ENCODE assay signal across 9 cellular contexts in the genomic region with DNA sequence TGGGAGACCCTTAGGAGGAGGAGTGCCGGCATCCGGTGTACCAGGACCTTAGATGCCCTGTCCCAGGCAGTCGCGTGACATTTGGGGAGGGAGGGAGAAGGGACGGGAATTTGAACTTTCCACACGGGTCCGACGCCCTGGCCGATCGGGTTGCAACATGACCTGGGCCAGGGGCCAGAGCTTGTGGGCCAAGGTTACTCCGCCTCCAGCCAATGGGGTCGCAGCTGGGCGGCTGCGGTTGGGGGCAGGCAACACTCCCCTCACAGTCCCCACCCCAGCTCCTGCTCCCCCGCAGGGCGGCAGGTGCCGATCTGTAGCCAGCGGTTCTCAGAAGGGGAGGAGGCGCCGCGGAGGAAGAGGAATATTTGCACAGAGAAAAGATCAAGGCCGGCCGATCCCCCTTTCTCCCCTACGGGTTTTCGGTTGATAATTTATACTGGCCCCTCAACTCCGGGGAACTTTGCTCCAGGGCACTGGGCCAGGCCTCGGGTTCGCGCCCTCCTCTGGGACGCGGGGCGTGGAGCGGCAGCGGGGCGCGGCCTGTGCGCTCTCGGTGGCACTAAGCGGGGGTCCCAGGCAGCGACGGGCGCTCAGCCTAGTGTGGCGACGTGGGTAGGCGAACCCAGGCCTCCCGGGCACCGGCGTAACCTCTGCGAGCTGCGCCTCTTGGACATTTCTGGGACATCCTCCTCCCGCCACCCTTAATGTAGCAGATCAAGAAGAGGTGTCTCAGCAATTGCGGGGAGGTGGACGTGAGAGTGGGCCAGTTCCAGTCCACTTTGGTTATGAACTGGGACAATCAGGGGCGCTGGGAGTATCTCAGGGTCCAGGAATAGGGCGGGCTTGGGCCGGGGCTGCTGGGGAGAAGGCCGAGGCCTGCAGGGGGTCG. TPM values are rescaled to one million over a fixed set of nuclear protein-coding genes. Genes with fewer than 3 reads are reported as not detected.
DNase-seq lines count a peak whose midpoint lies in the region; ATAC-seq and TF ChIP-seq lines count a peak whose summit lies in the region.
"Had no signal": no experiment of that assay in that cellular context is flagged by ENCODE, and none has a peak within 500 bp of the region (broad histone marks: within the 10 kb centered on the region; RNA-seq: fewer than 3 reads in every experiment).

No MANE protein-coding gene starts in this region.

- H3K36me3 Mint-ChIP-seq in activated T-cell treated with anti-CD3 and anti-CD28 coated beads, Interleukin-2, amount 50 U/mL, for 4 hours (ENCODE audit: insufficient read depth) = no peaks in the 10 kb centered on the region
- H3K36me3 Mint-ChIP-seq in MCF 10A (ENCODE audit: insufficient read depth, unreplicated experiment) = peaks cover 16% of the 10 kb centered on the region
- no peaks in the 10 kb centered on the region for H3K36me3 Mint-ChIP-seq in type B pancreatic cell

- CTCF ChIA-PET in MCF 10A (lab: Yijun Ruan, JAX) = no interaction called here

- no peak for DNase-seq in activated T-cell treated with anti-CD3 and anti-CD28 coated beads, Interleukin-2, amount 50 U/mL, for 4 hours
- DNase-seq in activated T-cell treated with anti-CD3 and anti-CD28 coated beads, Interleukin-2, amount 50 U/mL, for 1 hour = no peak
- DNase-seq in MCF 10A (ENCODE audit: unreplicated experiment) (no peak), right lobe of liver (peak; percentile 92 to 98 (median 97)), type B pancreatic cell (ENCODE audit: extremely low spot score, unreplicated experiment) (no peak), SW 1271 (lab: John Stamatoyannopoulos, UW) (no peak)
- DNase-seq in stimulated activated CD4-positive, alpha-beta T cell treated with anti-CD3 and anti-CD28 coated beads, Interleukin-2, amount 100 ng/mL, for 48 hours = no peak
- DNase-seq: T1000 had no signal

- H3K4me3 ChIP-seq in right lobe of liver = peak overlapping the region; percentile 59 to 91 (median 89)

- H3K27ac Mint-ChIP-seq in MCF 10A (ENCODE audit: low read depth, unreplicated experiment) (no peak overlapping the region), type B pancreatic cell (peak overlapping the region; percentile 23)

- H3K9me3 ChIP-seq in right lobe of liver = no peaks in the 10 kb centered on the region

- POLR2A ChIA-PET in MCF 10A (lab: Yijun Ruan, JAX) = no interaction called here

- peaks cover 5% of the 10 kb centered on the region for H3K4me1 Mint-ChIP-seq in activated T-cell treated with anti-CD3 and anti-CD28 coated beads, Interleukin-2, amount 50 U/mL, for 4 hours (ENCODE audit: low read depth)
- H3K4me1 Mint-ChIP-seq in MCF 10A (ENCODE audit: insufficient read depth, unreplicated experiment) = no peaks in the 10 kb centered on the region
- H3K4me1 Mint-ChIP-seq in type B pancreatic cell (ENCODE audit: unreplicated experiment) = no peaks in the 10 kb centered on the region

- peak overlapping the region; percentile 37 for H3K4me3 Mint-ChIP-seq in activated T-cell treated with anti-CD3 and anti-CD28 coated beads, Interleukin-2, amount 50 U/mL, for 4 hours
- H3K4me3 Mint-ChIP-seq in MCF 10A (ENCODE audit: unreplicated experiment) = peak overlapping the region; percentile 57
- peak overlapping the region; percentile 82 for H3K4me3 Mint-ChIP-seq in type B pancreatic cell

- peaks cover 0 to 31% (median 6%) of the 10 kb centered on the region in 4 donors for H3K4me1 ChIP-seq in right lobe of liver

- TF ChIP-seq CTCF in MCF 10A (IDR thresholded peaks at IDR 0.05; ENCODE audit: unreplicated experiment) = no peak
- no peak for TF ChIP-seq CTCF in right lobe of liver (IDR thresholded peaks at IDR 0.05)
- no peak for TF ChIP-seq CTCF in type B pancreatic cell (conservative IDR thresholded peaks at IDR 0.05)

- peak; percentile 47 for TF ChIP-seq POLR2A in right lobe of liver (IDR thresholded peaks at IDR 0.05)

- WGBS in right lobe of liver (ENCODE audit: insufficient coverage, low coverage, low lambda C conversion rate, missing lambda C conversion rate) = 1% methylated on average over 28 of the region's 58 CpGs

- BruUV-seq in MCF 10A (replicated peaks; lab: Mats Ljungman, UMichigan) = no TSS peak

- H3K27me3 Mint-ChIP-seq in activated T-cell treated with anti-CD3 and anti-CD28 coated beads, Interleukin-2, amount 50 U/mL, for 4 hours (ENCODE audit: low read depth) = peaks cover 57% of the 10 kb centered on the region
- H3K27me3 Mint-ChIP-seq in MCF 10A (ENCODE audit: insufficient read depth, unreplicated experiment) = no peaks in the 10 kb centered on the region
- peaks cover 49% of the 10 kb centered on the region for H3K27me3 Mint-ChIP-seq in type B pancreatic cell

- intact Hi-C loops in MCF 10A (cut with micrococcal nuclease) = no loop called here
- intact Hi-C loops in right lobe of liver (cut with DNase I) = loop anchor here in 1 of 2 donors (10.0 kb wide), 1 partner anchor 102 kb away; no protein-coding TSS in a partner anchor

- H3K36me3 ChIP-seq in right lobe of liver = peaks cover 0 to 4% (median 0%) of the 10 kb centered on the region in 4 donors

- no peaks in the 10 kb centered on the region for H3K27me3 ChIP-seq in right lobe of liver

- peak overlapping the region; percentile 51 to 83 (median 74) for H3K27ac ChIP-seq in right lobe of liver

- peak; percentile 13 to 33 for ATAC-seq in activated T-cell treated with anti-CD3 and anti-CD28 coated beads, Interleukin-2, amount 50 U/mL, for 4 hours
- peak; percentile 70 to 86 (median 80) for ATAC-seq in right lobe of liver
- ATAC-seq in HG03135 (IDR thresholded peaks at IDR 0.05; ENCODE audit: unreplicated experiment) = no peak

- H3K9me3 Mint-ChIP-seq in activated T-cell treated with anti-CD3 and anti-CD28 coated beads, Interleukin-2, amount 50 U/mL, for 4 hours = no peaks in the 10 kb centered on the region
- no peaks in the 10 kb centered on the region for H3K9me3 Mint-ChIP-seq in MCF 10A (ENCODE audit: unreplicated experiment)
- no peaks in the 10 kb centered on the region for H3K9me3 Mint-ChIP-seq in type B pancreatic cell

RNA-seq across cellular contexts. Expression of a gene that starts 1.2 kb away (rescaled TPM):
- total RNA-seq in activated T-cell treated with anti-CD3 and anti-CD28 coated beads, Interleukin-2, amount 50 U/mL, for 4 hours = under 1 TPM; 0.35 to 0.55 (median 0.43) TPM
- 1.5 TPM in 1 of 2 replicates, not detected in the other for total RNA-seq in MCF 10A (2022)
- total RNA-seq in right lobe of liver = 100 to 1,000 TPM in 5 of 6 experiments, 10 to 100 TPM in 1; 53.5 to 552 (median 225) TPM
- total RNA-seq in type B pancreatic cell (ENCODE audit: low replicate concordance) = 27.8 and 35.6 TPM in 2 replicates

RNA-seq across cellular contexts. Expression of a gene that starts 44.5 kb away (rescaled TPM):
- under 1 TPM in 2 of 3 donors, not detected in 1; 0.16 to 0.25 TPM for total RNA-seq in activated T-cell treated with anti-CD3 and anti-CD28 coated beads, Interleukin-2, amount 50 U/mL, for 4 hours
- total RNA-seq in MCF 10A (2022) (0.44 and 1.3 TPM in 2 replicates), right lobe of liver (1 to 10 TPM; 1.2 to 3.0 (median 2.2) TPM), type B pancreatic cell (ENCODE audit: low replicate concordance) (3.8 and 12.9 TPM in 2 replicates)

RNA-seq across cellular contexts. Expression of a gene that starts 44.8 kb away (rescaled TPM):
- 10 to 100 TPM; 34.0 to 42.6 (median 42.1) TPM for total RNA-seq in activated T-cell treated with anti-CD3 and anti-CD28 coated beads, Interleukin-2, amount 50 U/mL, for 4 hours
- 44.0 and 47.0 TPM in 2 replicates for total RNA-seq in MCF 10A (2022)
- total RNA-seq in right lobe of liver = 10 to 100 TPM; 12.3 to 31.1 (median 16.6) TPM
- total RNA-seq in type B pancreatic cell (ENCODE audit: low replicate concordance) = 45.9 and 55.8 TPM in 2 replicates

Comparison
In these comparisons a context has a peak if more than half of its experiments do, and no peak if none do; other contexts are left out.
1. DNase-seq: peak in right lobe of liver (3 of 3); none in activated T-cell treated with anti-CD3 and anti-CD28 coated beads, Interleukin-2, amount 50 U/mL, for 4 hours (single experiment), activated T-cell treated with anti-CD3 and anti-CD28 coated beads, Interleukin-2, amount 50 U/mL, for 1 hour (single experiment), MCF 10A (single experiment), type B pancreatic cell (single experiment), SW 1271 (0 of 2) and stimulated activated CD4-positive, alpha-beta T cell treated with anti-CD3 and anti-CD28 coated beads, Interleukin-2, amount 100 ng/mL, for 48 hours (0 of 2).
2. RNA of a gene that starts 1.2 kb away (total RNA-seq): 53.5 to 552 TPM in right lobe of liver and 27.8 to 35.6 TPM in type B pancreatic cell; 0.35 to 0.55 TPM in activated T-cell treated with anti-CD3 and anti-CD28 coated beads, Interleukin-2, amount 50 U/mL, for 4 hours and 1.5 TPM in MCF 10A; every median in the first group is over 10 times any median in the second.
3. Peak in every context shown above with its lines, with median percentiles within 50 percentile points of each other: H3K4me3 Mint-ChIP-seq.